ENCODE assay signal across 9 cellular contexts in genomic region chr6:44010411-44011349, GRCh38.
A peak's percentile ranks its signal among the peaks of the same experiment; 100 is the strongest.
DNase-seq lines count a peak whose midpoint lies in the region; ATAC-seq and TF ChIP-seq lines count a peak whose summit lies in the region.
"Had no signal": no experiment of that assay in that cellular context is flagged by ENCODE, and none has a peak within 500 bp of the region (broad histone marks: within the 10 kb centered on the region; RNA-seq: fewer than 3 reads in every experiment).

No MANE protein-coding gene starts in this region.

- H3K9me3 ChIP-seq in Panc1 (ENCODE audit: control insufficient read depth, insufficient read depth, low read depth, low read length) (peaks cover 3% of the 10 kb centered on the region; the same call in 1 of the 2 replicates), skeletal muscle tissue (ENCODE audit: control insufficient read depth in 3 of 3, low read length in 3 of 3) (no peaks in the 10 kb centered on the region)
- H3K9me3 ChIP-seq: BLaER1 had no signal

- POLR2A ChIA-PET in Panc1 (lab: Charles Lee), result no interaction called here

- peak; percentile 93 for ATAC-seq in Panc1
- ATAC-seq in HG03439 (IDR thresholded peaks at IDR 0.05; ENCODE audit: unreplicated experiment), result no peak

- CTCF ChIA-PET in Panc1 (lab: Charles Lee), result no interaction called here

- H3K4me3 ChIP-seq in Panc1 (ENCODE audit: low read depth in 2 of 2, low read length in 2 of 2) (no peak overlapping the region), skeletal muscle tissue (ENCODE audit: low read length in 3 of 3) (peak overlapping the region in 2 of 3 donors; percentile 41 to 56)
- H3K4me3 ChIP-seq: BLaER1 had no signal

- peaks cover 22% of the 10 kb centered on the region for H3K4me1 ChIP-seq in Panc1 (ENCODE audit: control insufficient read depth, insufficient read depth, low read length)
- H3K4me1 ChIP-seq in skeletal muscle tissue (ENCODE audit: control insufficient read depth in 3 of 3, insufficient read depth in 3 of 3, low read length in 3 of 3), result peaks cover 28 to 50% (median 43%) of the 10 kb centered on the region in 3 donors

- in situ Hi-C loops in Panc1 (cut with HindIII; ENCODE audit: low pct_unique_long_range_greater_than_20kb, low sequenced_read_pairs), result no loop called here

- no peaks in the 10 kb centered on the region for H3K36me3 ChIP-seq in Panc1 (ENCODE audit: control insufficient read depth, insufficient read depth, low read length)
- H3K36me3 ChIP-seq in skeletal muscle tissue (ENCODE audit: control insufficient read depth in 3 of 3, insufficient read depth in 3 of 3, low read length in 3 of 3), result no peaks in the 10 kb centered on the region
- H3K36me3 ChIP-seq: BLaER1 had no signal

- peak overlapping the region; percentile 41 to 86 (median 61) for H3K9ac ChIP-seq in skeletal muscle tissue (ENCODE audit: low read depth in 1 of 3, low read length in 3 of 3)
- H3K9ac ChIP-seq: BLaER1 had no signal

- TF ChIP-seq CTCF in Panc1 (IDR thresholded peaks at IDR 0.05), result no peak

- H3K27ac ChIP-seq in Panc1 (ENCODE audit: low read length), result peak overlapping the region; percentile 51
- peak overlapping the region; percentile 70 for H3K27ac ChIP-seq in skeletal muscle tissue (ENCODE audit: low read depth, low read length)
- H3K27ac ChIP-seq: BLaER1 had no signal

- intact Hi-C loops in Panc1 (cut with micrococcal nuclease; ENCODE audit: unreplicated experiment), result loop anchor here (1.0 kb wide), 1 partner anchor 64 kb away; no protein-coding TSS in a partner anchor

- no TSS peak for BruUV-seq in Panc1 (replicated peaks; lab: Mats Ljungman, UMichigan)

- H3K27me3 ChIP-seq in Panc1 (ENCODE audit: control insufficient read depth, insufficient read depth, low read length), result no peaks in the 10 kb centered on the region
- H3K27me3 ChIP-seq in skeletal muscle tissue (ENCODE audit: control insufficient read depth in 3 of 3, insufficient read depth in 3 of 3, low read length in 3 of 3), result no peaks in the 10 kb centered on the region
- H3K27me3 ChIP-seq: BLaER1 had no signal

- peak; percentile 62 for DNase-seq in NCI-H345 (lab: John Stamatoyannopoulos, UW)
- no peak for DNase-seq in NCI-H345 treated with DMSO at 0.1 percent for 48 hours (lab: John Stamatoyannopoulos, UW; ENCODE audit: unreplicated experiment)
- DNase-seq in Panc1 (ENCODE audit: low read depth, low spot score), result peak; percentile 80
- DNase-seq in fibroblast of peridontal ligament (ENCODE audit: extremely low read depth), result peak; percentile 99
- no peak for DNase-seq in stimulated activated CD4-positive, alpha-beta T cell treated with anti-CD3 and anti-CD28 coated beads, Interleukin-4, amount 100 ng/mL, for 4 hours
- no peak for DNase-seq in NCI-H524 (lab: John Stamatoyannopoulos, UW)

Comparison
In these comparisons a context has a peak if more than half of its experiments do, and no peak if none do; other contexts are left out.
1. DNase-seq: peak in NCI-H345 (single experiment), Panc1 (single experiment) and fibroblast of peridontal ligament (single experiment); none in NCI-H345 treated with DMSO at 0.1 percent for 48 hours (single experiment), stimulated activated CD4-positive, alpha-beta T cell treated with anti-CD3 and anti-CD28 coated beads, Interleukin-4, amount 100 ng/mL, for 4 hours (0 of 2) and NCI-H524 (0 of 2).
2. H3K4me3 ChIP-seq: peak in skeletal muscle tissue (2 of 3); none in Panc1 (0 of 2).